9 cellular contexts compared by ENCODE assay signal in the genomic region with DNA sequence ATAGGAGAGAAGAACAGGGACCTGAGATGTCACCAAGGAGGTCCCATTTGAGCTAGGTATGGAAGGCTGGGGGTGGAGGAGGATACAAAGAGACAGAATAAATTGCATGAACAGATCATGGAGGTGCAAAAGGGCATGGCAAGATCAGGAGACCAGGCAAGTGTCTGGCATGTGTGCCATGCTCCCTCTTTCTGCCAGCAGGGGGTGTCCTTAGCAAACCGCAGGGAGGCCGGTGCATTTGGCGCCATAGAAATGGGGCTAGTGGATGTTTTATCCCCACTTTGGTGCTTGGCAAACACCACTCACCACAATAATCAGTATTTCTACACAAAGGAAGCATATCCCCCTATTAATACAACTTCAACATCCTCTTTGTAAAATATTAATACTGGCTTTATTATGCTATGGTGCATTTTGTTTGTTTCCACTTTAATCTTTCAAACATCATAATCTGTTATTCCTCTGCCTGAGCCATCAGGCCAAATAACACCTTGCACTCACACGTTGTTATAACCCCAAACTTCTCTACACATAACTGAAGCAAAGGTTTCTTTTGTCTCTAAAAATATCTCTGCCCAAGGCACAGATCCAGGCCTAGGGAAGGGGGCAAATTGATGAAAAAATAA. TPM values are rescaled to one million over a fixed set of nuclear protein-coding genes. Genes with fewer than 3 reads are reported as not detected.
A peak's percentile ranks its signal among the peaks of the same experiment; 100 is the strongest.
DNase-seq lines count a peak whose midpoint lies in the region; ATAC-seq and TF ChIP-seq lines count a peak whose summit lies in the region.
"Had no signal": no experiment of that assay in that cellular context is flagged by ENCODE, and none has a peak within 500 bp of the region (broad histone marks: within the 10 kb centered on the region; RNA-seq: fewer than 3 reads in every experiment).

No MANE protein-coding gene starts in this region.

- no peak for ATAC-seq in GM21381 (IDR thresholded peaks at IDR 0.05; ENCODE audit: unreplicated experiment)
- ATAC-seq: right cardiac atrium had no signal

- H3K4me3 ChIP-seq in BJ (ENCODE audit: low read depth, low read length) (no peak overlapping the region), HEK293 (ENCODE audit: low read depth, low read length) (no peak overlapping the region), SJSA1 (no peak overlapping the region)

- H3K27me3 ChIP-seq in BJ (ENCODE audit: control insufficient read depth, insufficient read depth, low read length) (no peaks in the 10 kb centered on the region), SJSA1 (replicated peaks) (no peaks in the 10 kb centered on the region)

- no peak for DNase-seq in BJ (ENCODE audit: low read depth)
- DNase-seq in SJSA1 (ENCODE audit: low read depth in 1 of 2, low spot score in 2 of 2): peak; percentile 33 to 65
- peak; percentile 44 for DNase-seq in activated effector memory CD4-positive, alpha-beta T cell treated with Interleukin-2 at 50 U/mL for 16 hours
- DNase-seq in iPS-NIHi11 (ENCODE audit: low spot score): peak; percentile 80
- DNase-seq in stimulated activated CD8-positive, alpha-beta memory T cell treated with anti-CD3 and anti-CD28 coated beads, Interleukin-12 subunit alpha, Interleukin-12 subunit beta, amount 100 ng/mL, for 4 hours (ENCODE audit: low read depth): peak; percentile 37
- DNase-seq in mucosa of gallbladder (ENCODE audit: low spot score): no peak

- POLR2A ChIA-PET in BJ (lab: Charles Lee): no interaction called here
- POLR2A ChIA-PET in HEK293 (lab: Yijun Ruan, JAX): interaction anchor here (1.2 to 1.6 kb wide), 2 partner anchors 118 to 480 kb away, joined by 4 to 8 read pairs; a partner anchor contains a TSS

- TF ChIP-seq CTCF in BJ (IDR thresholded peaks at IDR 0.05; ENCODE audit: insufficient read depth, low read depth, low read length) (peak; percentile 61), HEK293 (tag by site-specific recombination; IDR thresholded peaks at IDR 0.05) (no peak)

- H3K4me1 ChIP-seq in HEK293 (ENCODE audit: control insufficient read depth, insufficient read depth, low read length) (no peaks in the 10 kb centered on the region), SJSA1 (replicated peaks) (peaks cover 30% of the 10 kb centered on the region)

- CTCF ChIA-PET in BJ (lab: Yijun Ruan, JAX): interaction anchor here (0.8 to 11.1 kb wide), 25 partner anchors 9 to 477 kb away, joined by 3 to 223 read pairs (median 5); a partner anchor contains a TSS
- CTCF ChIA-PET in HEK293 (lab: Yijun Ruan, JAX): interaction anchor here (0.6 to 7.1 kb wide), 29 partner anchors 12 to 609 kb away, joined by 3 to 148 read pairs (median 4); a partner anchor contains a TSS

- H3K9me3 ChIP-seq in HEK293 (ENCODE audit: control insufficient read depth, insufficient read depth, low read depth, low read length) (no peaks in the 10 kb centered on the region), SJSA1 (replicated peaks) (no peaks in the 10 kb centered on the region)

- H3K36me3 ChIP-seq in BJ (ENCODE audit: control insufficient read depth, insufficient read depth, low read length) (no peaks in the 10 kb centered on the region), HEK293 (ENCODE audit: control insufficient read depth in 2 of 2, insufficient read depth in 1 of 2, low read length in 2 of 2) (no peaks in the 10 kb centered on the region), SJSA1 (no peaks in the 10 kb centered on the region)

- H3K27ac ChIP-seq in HEK293 (ENCODE audit: extremely low read depth, low read depth, low read length) (no peak overlapping the region), SJSA1 (no peak overlapping the region)

TF ChIP-seq in HEK293, 187 proteins besides CTCF, POLR2A, EP300 and RAD21:
- TF ChIP-seq ZNF132 (tag by site-specific recombination; IDR thresholded peaks at IDR 0.05; ENCODE audit: borderline replicate concordance) (no peak), ZNF654 (tag by site-specific recombination; IDR thresholded peaks at IDR 0.05; ENCODE audit: low read depth) (peak; percentile 60), TRIM28 (IDR thresholded peaks at IDR 0.05; ENCODE audit: borderline replicate concordance, low read length) (peak; percentile 48; the same call in 1 of the 2 replicates)

RNA-seq across cellular contexts. Expression of a gene that starts 25.9 kb away (rescaled TPM):
- polyA plus RNA-seq in BJ (2011; rRNA removed): 1,222 and 1,308 TPM in 2 replicates
- polyA minus RNA-seq in BJ (2011; rRNA and poly(A)+ RNA removed): 598 and 1,003 TPM in 2 replicates
- total RNA-seq in SJSA1 (2014; rRNA removed; shearing (Covaris generic)): 609 and 771 TPM in 2 replicates
- 824 TPM for total RNA-seq in mucosa of gallbladder

RNA-seq across cellular contexts. Expression of a gene that starts 30.9 kb away (rescaled TPM):
- 0.28 and 0.40 TPM in 2 replicates for polyA plus RNA-seq in BJ (2011; rRNA removed)
- not detected in 2 replicates for polyA minus RNA-seq in BJ (2011; rRNA and poly(A)+ RNA removed)
- not detected in 2 replicates for total RNA-seq in SJSA1 (2014; rRNA removed; shearing (Covaris generic))
- total RNA-seq in mucosa of gallbladder: not detected
- total RNA-seq: right cardiac atrium had no signal
- polyA plus RNA-seq: right cardiac atrium had no signal

RNA-seq across cellular contexts. Expression of a gene that starts 35.8 kb away (rescaled TPM):
- 529 and 797 TPM in 2 replicates for polyA plus RNA-seq in BJ (2011; rRNA removed)
- polyA minus RNA-seq in BJ (2011; rRNA and poly(A)+ RNA removed): 131 and 136 TPM in 2 replicates
- total RNA-seq in SJSA1 (2014; rRNA removed; shearing (Covaris generic)): 5.0 and 9.5 TPM in 2 replicates
- 66.8 TPM for total RNA-seq in mucosa of gallbladder

RNA-seq across cellular contexts. Expression of a gene that starts 39.2 kb away (rescaled TPM):
- polyA plus RNA-seq in BJ (2011; rRNA removed): 5.5 and 9.5 TPM in 2 replicates
- 1.9 and 5.3 TPM in 2 replicates for polyA minus RNA-seq in BJ (2011; rRNA and poly(A)+ RNA removed)
- total RNA-seq in SJSA1 (2014; rRNA removed; shearing (Covaris generic)): 0.31 and 2.9 TPM in 2 replicates
- total RNA-seq in mucosa of gallbladder: not detected

RNA-seq across cellular contexts. Expression of a gene that starts 49.4 kb away (rescaled TPM):
- not detected in 2 replicates for polyA plus RNA-seq in BJ (2011; rRNA removed)
- polyA minus RNA-seq in BJ (2011; rRNA and poly(A)+ RNA removed): not detected in 2 replicates
- not detected in 2 replicates for total RNA-seq in SJSA1 (2014; rRNA removed; shearing (Covaris generic))
- total RNA-seq in mucosa of gallbladder: not detected
- total RNA-seq: right cardiac atrium had no signal
- polyA plus RNA-seq: right cardiac atrium had no signal

Comparison
In these comparisons a context has a peak if more than half of its experiments do, and no peak if none do; other contexts are left out.
1. DNase-seq: peak in SJSA1 (2 of 2), activated effector memory CD4-positive, alpha-beta T cell treated with Interleukin-2 at 50 U/mL for 16 hours (single experiment), iPS-NIHi11 (single experiment) and stimulated activated CD8-positive, alpha-beta memory T cell treated with anti-CD3 and anti-CD28 coated beads, Interleukin-12 subunit alpha, Interleukin-12 subunit beta, amount 100 ng/mL, for 4 hours (single experiment); none in BJ (single experiment) and mucosa of gallbladder (single experiment).